ENCODE assay signal across 14 cellular contexts in genomic region chr5:123125953-123126352, GRCh38. TPM values are rescaled to one million over a fixed set of nuclear protein-coding genes. Genes with fewer than 3 reads are reported as not detected.
DNase-seq lines count a peak whose midpoint lies in the region; ATAC-seq, FAIRE-seq and TF ChIP-seq lines count a peak whose summit lies in the region.
"Had no signal": no experiment of that assay in that cellular context is flagged by ENCODE, and none has a peak within 500 bp of the region (broad histone marks: within the 10 kb centered on the region; RNA-seq: fewer than 3 reads in every experiment).

No MANE protein-coding gene starts in this region.

- no peaks in the 10 kb centered on the region for H4K20me1 ChIP-seq in endothelial cell of umbilical vein (replicated peaks; ENCODE audit: control insufficient read depth, extremely low read depth, insufficient read depth, low read length)

- no peak for ATAC-seq in Right ventricle myocardium inferior
- no peak for ATAC-seq in right cardiac atrium
- ATAC-seq: naive thymus-derived CD8-positive, alpha-beta T cell had no signal

- H3K27ac ChIP-seq in RWPE1, result no peak overlapping the region
- H3K27ac ChIP-seq in endothelial cell of umbilical vein (ENCODE audit: insufficient read depth, low read depth, low read length), result no peak overlapping the region
- no peak overlapping the region for H3K27ac ChIP-seq in right cardiac atrium (ENCODE audit: low read length)

- intact Hi-C loops in endothelial cell of umbilical vein (cut with micrococcal nuclease), result no loop called here
- intact Hi-C loops in activated naive CD4-positive, alpha-beta T cell treated with anti-CD3 and anti-CD28 coated beads for 36 hours (cut with micrococcal nuclease), result no loop called here
- intact Hi-C loops in Right ventricle myocardium inferior (cut with DNase I), result no loop called here
- intact Hi-C loops in right cardiac atrium (cut with DNase I), result no loop called here

- H3K9me1 ChIP-seq in endothelial cell of umbilical vein (replicated peaks; ENCODE audit: control insufficient read depth, extremely low read depth, insufficient read depth, low read length), result no peaks in the 10 kb centered on the region

- BruUV-seq in endothelial cell of umbilical vein (replicated peaks; lab: Mats Ljungman, UMichigan), result no TSS peak

- H3K4me1 ChIP-seq in endothelial cell of umbilical vein (ENCODE audit: control insufficient read depth, extremely low read depth, insufficient read depth, low read length) (no peaks in the 10 kb centered on the region), right cardiac atrium (ENCODE audit: control insufficient read depth, insufficient read depth, low read length) (peaks cover 2% of the 10 kb centered on the region)

- TF ChIP-seq CTCF in RWPE1 (conservative IDR thresholded peaks at IDR 0.05; ENCODE audit: low read depth), result no peak
- TF ChIP-seq CTCF in endothelial cell of umbilical vein (IDR thresholded peaks at IDR 0.05; ENCODE audit: extremely low read depth in 1 of 2, insufficient read depth in 1 of 2, low read depth in 1 of 2, low read length in 2 of 2), result no peak

- H2AFZ ChIP-seq in endothelial cell of umbilical vein (ENCODE audit: low read depth, low read length), result no peak overlapping the region

- H3K9me3 ChIP-seq in endothelial cell of umbilical vein (replicated peaks; ENCODE audit: control insufficient read depth, insufficient read depth, low read length) (no peaks in the 10 kb centered on the region), right cardiac atrium (ENCODE audit: control insufficient read depth, low read length) (no peaks in the 10 kb centered on the region)

- H3K4me3 ChIP-seq in endothelial cell of umbilical vein (replicated peaks in 1 of 3; ENCODE audit: insufficient read depth in 1 of 3, low read depth in 1 of 3, low read length in 3 of 3) (no peak overlapping the region), skeletal muscle cell (ENCODE audit: low read depth, low read length) (no peak overlapping the region), right cardiac atrium (ENCODE audit: low read length) (no peak overlapping the region)

- no peaks in the 10 kb centered on the region for H3K27me3 ChIP-seq in endothelial cell of umbilical vein (ENCODE audit: control insufficient read depth in 2 of 2, insufficient read depth in 2 of 2, low read length in 2 of 2)
- H3K27me3 ChIP-seq in right cardiac atrium (ENCODE audit: control insufficient read depth, insufficient read depth), result no peaks in the 10 kb centered on the region

- dilution Hi-C loops in endothelial cell of umbilical vein (cut with MboI; ENCODE audit: extremely low pct_ligation_motif_present, low sequenced_read_pairs), result no loop called here

- H3K9me3 Mint-ChIP-seq in activated naive CD4-positive, alpha-beta T cell treated with anti-CD3 and anti-CD28 coated beads for 36 hours, result no peaks in the 10 kb centered on the region
- H3K9me3 Mint-ChIP-seq: activated naive CD8-positive, alpha-beta T cell treated with anti-CD3 and anti-CD28 coated beads, Interleukin-2, amount 10 ng/mL, durations not matched to agents 7 days and 5 days had no signal

- H3K4me3 Mint-ChIP-seq in activated naive CD4-positive, alpha-beta T cell treated with anti-CD3 and anti-CD28 coated beads for 36 hours, result no peak overlapping the region
- H3K4me3 Mint-ChIP-seq: activated naive CD8-positive, alpha-beta T cell treated with anti-CD3 and anti-CD28 coated beads, Interleukin-2, amount 10 ng/mL, durations not matched to agents 7 days and 5 days; naive thymus-derived CD8-positive, alpha-beta T cell had no signal

- H3K9ac ChIP-seq in endothelial cell of umbilical vein (replicated peaks; ENCODE audit: extremely low read depth, insufficient read depth, low read length), result no peak overlapping the region

- H3K36me3 ChIP-seq in endothelial cell of umbilical vein (ENCODE audit: control insufficient read depth in 2 of 2, extremely low read depth in 1 of 2, insufficient read depth in 2 of 2, low read length in 2 of 2), result no peaks in the 10 kb centered on the region

- no peak overlapping the region for H3K4me2 ChIP-seq in endothelial cell of umbilical vein (ENCODE audit: insufficient read depth, low read length)

- no peaks in the 10 kb centered on the region for H3K4me1 Mint-ChIP-seq in activated naive CD4-positive, alpha-beta T cell treated with anti-CD3 and anti-CD28 coated beads for 36 hours (ENCODE audit: low read depth)
- H3K4me1 Mint-ChIP-seq: activated naive CD8-positive, alpha-beta T cell treated with anti-CD3 and anti-CD28 coated beads, Interleukin-2, amount 10 ng/mL, durations not matched to agents 7 days and 5 days; naive thymus-derived CD8-positive, alpha-beta T cell had no signal

- WGBS in right cardiac atrium, result 19% methylated on average over 1 of the region's 1 CpG

- H3K36me3 Mint-ChIP-seq in activated naive CD4-positive, alpha-beta T cell treated with anti-CD3 and anti-CD28 coated beads for 36 hours (ENCODE audit: low read depth), result no peaks in the 10 kb centered on the region
- H3K36me3 Mint-ChIP-seq: activated naive CD8-positive, alpha-beta T cell treated with anti-CD3 and anti-CD28 coated beads, Interleukin-2, amount 10 ng/mL, durations not matched to agents 7 days and 5 days; naive thymus-derived CD8-positive, alpha-beta T cell had no signal

- peak; percentile 65 for FAIRE-seq in H54 (lab: Jason Lieb, UNC)
- no peak for FAIRE-seq in endothelial cell of umbilical vein (lab: Jason Lieb, UNC)
- FAIRE-seq: islet of Langerhans had no signal

- DNase-seq in H54 (ENCODE audit: insufficient read length, low spot score) (peak; percentile 15), RWPE1 (ENCODE audit: low spot score) (peak; percentile 46), endothelial cell of umbilical vein (ENCODE audit: low read depth, low spot score) (peak; percentile 18), skeletal muscle cell (ENCODE audit: low read depth) (peak; percentile 46), Right ventricle myocardium inferior (ENCODE audit: missing footprints) (no peak), right cardiac atrium (no peak)
- no peak for DNase-seq in stimulated activated CD4-positive, alpha-beta T cell treated with anti-CD3 and anti-CD28 coated beads, Interleukin-4, amount 100 ng/mL, for 24 hours
- no peak for DNase-seq in activated naive CD4-positive, alpha-beta T cell treated with anti-CD3 and anti-CD28 coated beads for 36 hours
- DNase-seq: activated naive CD8-positive, alpha-beta T cell treated with anti-CD3 and anti-CD28 coated beads, Interleukin-2, amount 10 ng/mL, durations not matched to agents 7 days and 5 days; DMS153; naive thymus-derived CD8-positive, alpha-beta T cell; T-helper 1 cell had no signal

- CTCF ChIA-PET in RWPE1 (lab: Yijun Ruan, JAX) (interaction anchor here (0.7 kb wide), 1 partner anchor 97 kb away, joined by 4 read pairs; no protein-coding TSS in a partner anchor), endothelial cell of umbilical vein (lab: Charles Lee) (interaction anchor here (0.7 to 0.9 kb wide), 3 partner anchors 9 to 610 kb away, joined by 3 read pairs; no protein-coding TSS in a partner anchor)
- CTCF ChIA-PET in activated naive CD4-positive, alpha-beta T cell treated with anti-CD3 and anti-CD28 coated beads for 36 hours (lab: Charles Lee), result no interaction called here

- H3K27me3 Mint-ChIP-seq in activated naive CD4-positive, alpha-beta T cell treated with anti-CD3 and anti-CD28 coated beads for 36 hours (ENCODE audit: low read depth), result peaks cover 7% of the 10 kb centered on the region

- POLR2A ChIA-PET in RWPE1 (lab: Yijun Ruan, JAX; ENCODE audit: low non-redundant PET), result no interaction called here
- POLR2A ChIA-PET in endothelial cell of umbilical vein (lab: Charles Lee), result no interaction called here

- no peak overlapping the region for H3K27ac Mint-ChIP-seq in activated naive CD4-positive, alpha-beta T cell treated with anti-CD3 and anti-CD28 coated beads for 36 hours
- H3K27ac Mint-ChIP-seq: activated naive CD8-positive, alpha-beta T cell treated with anti-CD3 and anti-CD28 coated beads, Interleukin-2, amount 10 ng/mL, durations not matched to agents 7 days and 5 days; naive thymus-derived CD8-positive, alpha-beta T cell had no signal

- TF ChIP-seq POLR2A in H54 (IDR thresholded peaks at IDR 0.05; ENCODE audit: low read depth, low read length), result no peak
- TF ChIP-seq POLR2A in endothelial cell of umbilical vein (IDR thresholded peaks at IDR 0.05; ENCODE audit: low read depth, low read length), result no peak

- no peaks in the 10 kb centered on the region for H3K79me2 ChIP-seq in endothelial cell of umbilical vein (ENCODE audit: control insufficient read depth, insufficient read depth, low read length)

TF ChIP-seq in endothelial cell of umbilical vein, 7 proteins besides CTCF, POLR2A, EP300 and RAD21:
- peak; percentile 69 for TF ChIP-seq JUN (IDR thresholded peaks at IDR 0.05; ENCODE audit: borderline replicate concordance, insufficient read depth, insufficient read length, low read depth)
- TF ChIP-seq FOS (IDR thresholded peaks at IDR 0.05; ENCODE audit: borderline replicate concordance, insufficient read depth, low read length), result peak; percentile 28
- TF ChIP-seq GATA2 (IDR thresholded peaks at IDR 0.05; ENCODE audit: insufficient read depth, insufficient read length, low read depth, low read length), result no peak
- TF ChIP-seq POLR2AphosphoS5 (IDR thresholded peaks at IDR 0.05; ENCODE audit: insufficient read depth, low read depth, low read length), result no peak

RNA-seq across cellular contexts. Expression of gene PRDM6, which starts 36.9 kb away (rescaled TPM):
- 0.04 TPM in 1 of 2 replicates, not detected in the other for total RNA-seq in endothelial cell of umbilical vein
- polyA plus RNA-seq in endothelial cell of umbilical vein, result 0.02 and 0.26 TPM in 2 replicates
- 0.04 TPM in 1 of 2 replicates, not detected in the other for polyA plus RNA-seq in endothelial cell of umbilical vein (2011; cell fraction: cytosol; rRNA removed)
- 0.40 and 0.66 TPM in 2 replicates for polyA plus RNA-seq in endothelial cell of umbilical vein (2011; cell fraction: nucleus; rRNA removed)
- not detected in 2 replicates for polyA plus RNA-seq in endothelial cell of umbilical vein (2012)
- polyA minus RNA-seq in endothelial cell of umbilical vein, result not detected in 2 replicates
- polyA minus RNA-seq in endothelial cell of umbilical vein (2011; cell fraction: cytosol; rRNA and poly(A)+ RNA removed), result 0.20 TPM
- 0.10 TPM in 1 of 2 replicates, not detected in the other for polyA minus RNA-seq in endothelial cell of umbilical vein (2011; cell fraction: nucleus; rRNA and poly(A)+ RNA removed)
- total RNA-seq in activated naive CD4-positive, alpha-beta T cell treated with anti-CD3 and anti-CD28 coated beads for 36 hours, result not detected
- 0.81 TPM for total RNA-seq in Right ventricle myocardium inferior
- 1 to 10 TPM in 3 of 4 donors, under 1 TPM in 1; 0.65 to 2.4 (median 1.5) TPM for total RNA-seq in right cardiac atrium
- 0.48 TPM for polyA plus RNA-seq in right cardiac atrium
- total RNA-seq: activated CD8-positive, alpha-beta memory T cell treated with anti-CD3 and anti-CD28 coated beads for 36 hours; activated naive CD8-positive, alpha-beta T cell treated with anti-CD3 and anti-CD28 coated beads, Interleukin-2, amount 10 ng/mL, durations not matched to agents 7 days and 5 days; naive thymus-derived CD8-positive, alpha-beta T cell had no signal
- polyA plus RNA-seq: naive thymus-derived CD8-positive, alpha-beta T cell had no signal

Comparison
In these comparisons a context has a peak if more than half of its experiments do, and no peak if none do; other contexts are left out.
1. DNase-seq: peak in H54 (single experiment), RWPE1 (single experiment), endothelial cell of umbilical vein (single experiment) and skeletal muscle cell (single experiment); none in stimulated activated CD4-positive, alpha-beta T cell treated with anti-CD3 and anti-CD28 coated beads, Interleukin-4, amount 100 ng/mL, for 24 hours (single experiment), activated naive CD4-positive, alpha-beta T cell treated with anti-CD3 and anti-CD28 coated beads for 36 hours (single experiment), Right ventricle myocardium inferior (single experiment) and right cardiac atrium (0 of 3).